ENCODE assay signal across 1 cellular context in the genomic region with DNA sequence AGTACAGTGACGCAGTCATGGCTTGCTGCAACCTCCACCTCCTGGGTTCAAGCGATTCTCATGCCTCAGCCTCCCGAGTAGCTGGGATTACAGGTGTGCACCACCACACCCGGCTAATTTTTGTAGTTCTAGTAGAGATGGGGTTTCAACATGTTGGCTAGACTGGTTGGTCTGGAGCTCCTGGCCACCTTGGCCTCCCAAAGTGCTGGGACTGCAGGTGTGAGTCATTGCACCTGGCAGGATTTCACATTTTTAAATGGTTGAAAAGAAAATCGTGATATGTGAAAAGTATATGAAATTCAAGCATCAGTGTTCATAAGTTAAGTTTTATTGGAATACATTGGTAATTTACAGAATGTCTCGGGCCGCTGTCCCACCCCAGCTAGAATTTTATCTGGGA.
A peak's percentile ranks its signal among the peaks of the same experiment; 100 is the strongest.
TF ChIP-seq lines count a peak whose summit lies in the region.

No MANE protein-coding gene starts in this region.

TF ChIP-seq in HepG2, 621 proteins besides CTCF, POLR2A, EP300 and RAD21:
- TF ChIP-seq ZFYVE20 (CRISPR knock-in tag; IDR thresholded peaks at IDR 0.05; ENCODE audit: borderline replicate concordance, low read depth) (no peak), ZNF713 (CRISPR knock-in tag; IDR thresholded peaks at IDR 0.05) (no peak), ZNF335 (CRISPR knock-in tag; IDR thresholded peaks at IDR 0.05) (no peak), ZNF747 (CRISPR knock-in tag; IDR thresholded peaks at IDR 0.05; ENCODE audit: borderline replicate concordance) (no peak), ZNF496 (CRISPR knock-in tag; IDR thresholded peaks at IDR 0.05; ENCODE audit: insufficient replicate concordance) (no peak), ZNF460 (CRISPR knock-in tag; IDR thresholded peaks at IDR 0.05; ENCODE audit: borderline replicate concordance) (peak; percentile 39; the same call in 1 of the 2 replicates), ZSCAN31 (CRISPR knock-in tag; IDR thresholded peaks at IDR 0.05; ENCODE audit: low read depth) (0 out of 2 replicates have a peak, but pooled peaks have one; percentile 25)
- TF ChIP-seq, protein P1, sequence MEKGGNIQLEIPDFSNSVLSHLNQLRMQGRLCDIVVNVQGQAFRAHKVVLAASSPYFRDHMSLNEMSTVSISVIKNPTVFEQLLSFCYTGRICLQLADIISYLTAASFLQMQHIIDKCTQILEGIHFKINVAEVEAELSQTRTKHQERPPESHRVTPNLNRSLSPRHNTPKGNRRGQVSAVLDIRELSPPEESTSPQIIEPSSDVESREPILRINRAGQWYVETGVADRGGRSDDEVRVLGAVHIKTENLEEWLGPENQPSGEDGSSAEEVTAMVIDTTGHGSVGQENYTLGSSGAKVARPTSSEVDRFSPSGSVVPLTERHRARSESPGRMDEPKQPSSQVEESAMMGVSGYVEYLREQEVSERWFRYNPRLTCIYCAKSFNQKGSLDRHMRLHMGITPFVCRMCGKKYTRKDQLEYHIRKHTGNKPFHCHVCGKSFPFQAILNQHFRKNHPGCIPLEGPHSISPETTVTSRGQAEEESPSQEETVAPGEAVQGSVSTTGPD (CRISPR knock-in tag; IDR thresholded peaks at IDR 0.05): no peak
